7 cellular contexts compared by ENCODE assay signal in the genomic region with DNA sequence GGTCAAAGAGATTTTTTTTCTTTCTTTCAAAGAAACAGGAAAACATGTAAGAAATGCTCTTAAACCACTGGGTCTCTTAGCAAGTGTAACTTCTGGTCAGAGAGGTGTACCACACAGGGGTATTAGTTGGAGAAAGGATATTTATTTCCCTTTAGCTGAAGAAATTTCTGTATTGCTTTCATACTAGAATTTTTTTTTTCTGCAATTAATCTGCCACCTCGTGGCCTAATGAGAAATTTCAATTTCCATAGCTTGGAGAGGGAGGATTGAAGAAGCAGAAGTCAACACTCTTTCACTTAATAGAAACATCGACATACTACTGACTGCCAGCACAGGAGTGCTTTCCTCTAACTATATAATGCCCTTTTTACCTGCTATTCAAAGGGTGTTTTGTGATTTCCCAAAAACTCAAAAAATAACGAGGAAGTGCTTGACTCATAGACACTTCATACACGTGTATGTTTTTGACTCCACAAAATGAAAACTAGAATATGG.
DNase-seq lines count a peak whose midpoint lies in the region; ATAC-seq and TF ChIP-seq lines count a peak whose summit lies in the region.

No MANE protein-coding gene starts in this region.

- H3K4me1 ChIP-seq in DOHH2 (ENCODE audit: control insufficient read depth, low read length): no peaks in the 10 kb centered on the region
- H3K4me1 ChIP-seq in Peyer's patch: peaks cover 0 to 6% (median 0%) of the 10 kb centered on the region in 4 donors

- no peaks in the 10 kb centered on the region for H3K27me3 Mint-ChIP-seq in natural killer cell (ENCODE audit: low read depth in 2 of 2)

- no peaks in the 10 kb centered on the region for H3K79me2 ChIP-seq in DOHH2 (ENCODE audit: control insufficient read depth, low read length)

- intact Hi-C loops in natural killer cell (cut with micrococcal nuclease): loop anchor here (1.0 kb wide), 1 partner anchor 286 kb away; no protein-coding TSS in a partner anchor

- peak in 1 of 3 donors; percentile 48 for ATAC-seq in natural killer cell
- no peak for ATAC-seq in GM18502 (IDR thresholded peaks at IDR 0.05; ENCODE audit: poor library complexity, unreplicated experiment)
- ATAC-seq in HG03135 (IDR thresholded peaks at IDR 0.05; ENCODE audit: unreplicated experiment): no peak

- H3K9me3 ChIP-seq in DOHH2 (ENCODE audit: control insufficient read depth, insufficient read depth, low read length): no peaks in the 10 kb centered on the region
- H3K9me3 ChIP-seq in Peyer's patch: no peaks in the 10 kb centered on the region

- H3K27ac Mint-ChIP-seq in natural killer cell: no peak overlapping the region

- H3F3A ChIP-seq in DOHH2 (ENCODE audit: control insufficient read depth, insufficient read depth): no peaks in the 10 kb centered on the region

- H3K27me3 ChIP-seq in DOHH2 (ENCODE audit: control insufficient read depth, low read length) (no peaks in the 10 kb centered on the region), HL-60 (ENCODE audit: insufficient read depth, poor library complexity, severe bottlenecking) (no peaks in the 10 kb centered on the region), Peyer's patch (no peaks in the 10 kb centered on the region)

- H3K36me3 ChIP-seq in DOHH2 (ENCODE audit: control insufficient read depth, low read length) (no peaks in the 10 kb centered on the region), Peyer's patch (no peaks in the 10 kb centered on the region)

- no peak for TF ChIP-seq POLR2A in Peyer's patch (IDR thresholded peaks at IDR 0.05)

- no peaks in the 10 kb centered on the region for H3K36me3 Mint-ChIP-seq in natural killer cell

- H3K4me2 ChIP-seq in DOHH2 (ENCODE audit: low read length): no peak overlapping the region

- no peak overlapping the region for H3K27ac ChIP-seq in DOHH2 (ENCODE audit: low read depth, low read length)
- no peak overlapping the region for H3K27ac ChIP-seq in HL-60 (replicated peaks)
- H3K27ac ChIP-seq in Peyer's patch: no peak overlapping the region
- peak overlapping the region; percentile 72 for H3K27ac ChIP-seq in epithelial cell of prostate

- no peaks in the 10 kb centered on the region for H3K4me1 Mint-ChIP-seq in natural killer cell

- H3K4me3 Mint-ChIP-seq in natural killer cell: no peak overlapping the region

- peak; percentile 67 for TF ChIP-seq CTCF in DOHH2 (IDR thresholded peaks at IDR 0.05; ENCODE audit: low read depth, low read length, poor library complexity, severe bottlenecking)
- peak; percentile 39 for TF ChIP-seq CTCF in HL-60 (IDR thresholded peaks at IDR 0.05; ENCODE audit: insufficient read depth, low read length)
- peak in 5 of 6 experiments; percentile 10 to 77 (median 73) for TF ChIP-seq CTCF in Peyer's patch (IDR thresholded peaks at IDR 0.05)
- peak; percentile 49 for TF ChIP-seq CTCF in natural killer cell (IDR thresholded peaks at IDR 0.05)

- H3K9me3 Mint-ChIP-seq in natural killer cell: no peaks in the 10 kb centered on the region

- no peaks in the 10 kb centered on the region for H4K20me1 ChIP-seq in DOHH2 (ENCODE audit: control insufficient read depth, insufficient read depth, low read depth, low read length)

- H3K4me3 ChIP-seq in DOHH2 (ENCODE audit: low read length): no peak overlapping the region
- H3K4me3 ChIP-seq in HL-60 (replicated peaks; ENCODE audit: insufficient read depth, low read length): no peak overlapping the region
- no peak overlapping the region for H3K4me3 ChIP-seq in Peyer's patch

- no peaks in the 10 kb centered on the region for H3K9me2 ChIP-seq in DOHH2 (replicated peaks; ENCODE audit: control insufficient read depth, low read length)

- DNase-seq in HL-60 (ENCODE audit: low read depth in 1 of 2, low spot score in 1 of 2) (peak; percentile 25 to 50), Peyer's patch (no peak), epithelial cell of prostate (ENCODE audit: low read depth, low spot score) (no peak), natural killer cell (no peak)

Comparison
In these comparisons a context has a peak if more than half of its experiments do, and no peak if none do; other contexts are left out.
1. DNase-seq: peak in HL-60 (2 of 2); none in Peyer's patch (0 of 3), epithelial cell of prostate (single experiment) and natural killer cell (single experiment).
2. Peak in every context shown above with its lines, with median percentiles within 50 percentile points of each other: CTCF ChIP-seq.